ENCODE assay signal across 10 cellular contexts in genomic region chr5:159049844-159050318, GRCh38. TPM values are rescaled to one million over a fixed set of nuclear protein-coding genes. Genes with fewer than 3 reads are reported as not detected.
DNase-seq lines count a peak whose midpoint lies in the region; ATAC-seq and TF ChIP-seq lines count a peak whose summit lies in the region.
"Had no signal": no experiment of that assay in that cellular context is flagged by ENCODE, and none has a peak within 500 bp of the region (broad histone marks: within the 10 kb centered on the region; RNA-seq: fewer than 3 reads in every experiment).

No MANE protein-coding gene starts in this region.

- H2AFZ ChIP-seq in H9 (ENCODE audit: low read length): no peak overlapping the region

- H3K4me3 ChIP-seq in thyroid gland (replicated peaks in 1 of 3): no peak overlapping the region

- no peaks in the 10 kb centered on the region for H3K36me3 ChIP-seq in thyroid gland

- H3K14ac ChIP-seq in H9 (ENCODE audit: insufficient read depth, low read length): no peak overlapping the region

- H4K8ac ChIP-seq in H9 (replicated peaks; ENCODE audit: insufficient read length, low read depth, low read length): no peak overlapping the region

- H2BK15ac ChIP-seq in H9 (ENCODE audit: low read depth, low read length): no peak overlapping the region

- CTCF ChIA-PET in HEK293T (lab: Yijun Ruan, JAX): interaction anchor here (0.6 kb wide), 2 partner anchors 48 to 317 kb away, joined by 3 to 4 read pairs; no protein-coding TSS in a partner anchor

- H3K79me1 ChIP-seq in H9 (ENCODE audit: insufficient read depth, low read depth, low read length, poor library complexity, severe bottlenecking): no peaks in the 10 kb centered on the region

- no peak overlapping the region for H2BK20ac ChIP-seq in H9 (ENCODE audit: low read depth, low read length, poor library complexity, severe bottlenecking)

- peaks cover 29 to 37% of the 10 kb centered on the region in 2 experiments for H3K4me1 Mint-ChIP-seq in H9
- peaks cover 14% of the 10 kb centered on the region for H3K4me1 Mint-ChIP-seq in activated naive CD8-positive, alpha-beta T cell treated with anti-CD3 and anti-CD28 coated beads for 36 hours

- H2AK5ac ChIP-seq in H9 (ENCODE audit: insufficient read length, low read length): no peak overlapping the region

- ATAC-seq in HG02938 (IDR thresholded peaks at IDR 0.05; ENCODE audit: unreplicated experiment) (no peak), GM21447 (IDR thresholded peaks at IDR 0.05; ENCODE audit: unreplicated experiment) (no peak)

- POLR2A ChIA-PET in HEK293T (lab: Yijun Ruan, JAX): no interaction called here

- no peaks in the 10 kb centered on the region for H3K79me2 ChIP-seq in H9 (ENCODE audit: insufficient read depth, low read length)

- H3K23ac ChIP-seq in H9 (ENCODE audit: insufficient read length, low read depth, low read length): no peak overlapping the region

- intact Hi-C loops in thyroid gland (cut with DNase I): no loop called here

- H3K27me3 Mint-ChIP-seq in H9 (ENCODE audit: low read depth): peaks cover 91% of the 10 kb centered on the region
- peaks cover 92% of the 10 kb centered on the region for H3K27me3 Mint-ChIP-seq in activated naive CD8-positive, alpha-beta T cell treated with anti-CD3 and anti-CD28 coated beads for 36 hours

- no peak overlapping the region for H3K4me3 Mint-ChIP-seq in H9
- peak overlapping the region; percentile 22 for H3K4me3 Mint-ChIP-seq in activated naive CD8-positive, alpha-beta T cell treated with anti-CD3 and anti-CD28 coated beads for 36 hours

- H3K4ac ChIP-seq in H9 (ENCODE audit: low read depth, low read length): no peak overlapping the region

- no peak overlapping the region for H3K27ac Mint-ChIP-seq in H9
- H3K27ac Mint-ChIP-seq in activated naive CD8-positive, alpha-beta T cell treated with anti-CD3 and anti-CD28 coated beads for 36 hours: no peak overlapping the region

- no peaks in the 10 kb centered on the region for H3K36me3 Mint-ChIP-seq in H9 (ENCODE audit: insufficient read depth in 1 of 3, low read depth in 3 of 3)
- no peaks in the 10 kb centered on the region for H3K36me3 Mint-ChIP-seq in activated naive CD8-positive, alpha-beta T cell treated with anti-CD3 and anti-CD28 coated beads for 36 hours

- H3K4me1 ChIP-seq in H9 (ENCODE audit: insufficient read depth, low read length) (no peaks in the 10 kb centered on the region), thyroid gland (peaks cover 9 to 10% of the 10 kb centered on the region in 2 donors)

- WGBS in H9 (ENCODE audit: extremely low coverage, insufficient read length, low lambda C conversion rate): no CpG with 5 or more reads among the region's 6 CpGs
- 19 to 25% methylated on average over 6 of the region's 6 CpGs for WGBS in thyroid gland, 2 donors

- H3T11ph ChIP-seq in H9 (ENCODE audit: low read length): no peak overlapping the region

- TF ChIP-seq POLR2A in thyroid gland (IDR thresholded peaks at IDR 0.05): no peak

- no peak overlapping the region for H2BK12ac ChIP-seq in H9 (ENCODE audit: insufficient read length, low read depth, low read length)

- no peak overlapping the region for H2BK5ac ChIP-seq in H9 (ENCODE audit: insufficient read length, low read length)

- peaks cover 4% of the 10 kb centered on the region for H3K23me2 ChIP-seq in H9 (ENCODE audit: insufficient read length, low read depth, low read length, poor library complexity, severe bottlenecking)

- H3K18ac ChIP-seq in H9 (ENCODE audit: insufficient read length, low read depth, low read length): no peak overlapping the region

- TF ChIP-seq CTCF in H9 (conservative IDR thresholded peaks at IDR 0.05) (peak; percentile 42), thyroid gland (IDR thresholded peaks at IDR 0.05) (peak in 3 of 6 experiments; percentile 41 to 52 (median 41))

- no peak overlapping the region for H4K5ac ChIP-seq in H9 (ENCODE audit: insufficient read length, low read depth, low read length)

- no peak overlapping the region for H4K91ac ChIP-seq in H9 (ENCODE audit: insufficient read length, low read depth, low read length)

- H3K4me2 ChIP-seq in H9 (ENCODE audit: insufficient read depth, insufficient read length, low read length): no peak overlapping the region
- H3K4me2 ChIP-seq: KMS-11 had no signal

- H3K9ac ChIP-seq in H9 (ENCODE audit: extremely low read depth, insufficient read length, low read length): no peak overlapping the region
- H3K9ac ChIP-seq: KMS-11 had no signal

- H2BK120ac ChIP-seq in H9 (ENCODE audit: low read depth, low read length, poor library complexity, severe bottlenecking): no peak overlapping the region

- H3K27me3 ChIP-seq in H9 (ENCODE audit: insufficient read depth, low read length): peaks cover 30% of the 10 kb centered on the region; the same call in 1 of the 2 replicates
- H3K27me3 ChIP-seq in thyroid gland: no peaks in the 10 kb centered on the region

- H3K9me3 Mint-ChIP-seq in H9: peaks cover 0 to 3% of the 10 kb centered on the region in 2 experiments; a peak in 2 of 5 replicates
- H3K9me3 Mint-ChIP-seq in activated naive CD8-positive, alpha-beta T cell treated with anti-CD3 and anti-CD28 coated beads for 36 hours: no peaks in the 10 kb centered on the region

- no peak overlapping the region for H3K56ac ChIP-seq in H9 (ENCODE audit: insufficient read length, low read depth, low read length)

- H3K27ac ChIP-seq in H9 (ENCODE audit: insufficient read length, low read depth, low read length): no peak overlapping the region
- peak overlapping the region; percentile 52 to 81 (median 68) for H3K27ac ChIP-seq in thyroid gland
- H3K27ac ChIP-seq: epithelial cell of prostate, KMS-11 had no signal

- DNase-seq in H9: no peak
- DNase-seq in activated naive CD8-positive, alpha-beta T cell treated with anti-CD3 and anti-CD28 coated beads for 36 hours: no peak
- DNase-seq in kidney glomerular epithelial cell (lab: John Stamatoyannopoulos, UW): peak; percentile 4
- DNase-seq in thyroid gland: no peak
- DNase-seq in HEK293T (ENCODE audit: extremely low spot score): no peak
- no peak for DNase-seq in NCI-H2029 treated with DMSO at 0.1 percent for 48 hours (lab: John Stamatoyannopoulos, UW)

- H4K20me1 ChIP-seq in H9 (ENCODE audit: control insufficient read depth, insufficient read depth, insufficient read length): no peaks in the 10 kb centered on the region

- no peaks in the 10 kb centered on the region for H3K9me3 ChIP-seq in H9 (ENCODE audit: control insufficient read depth, low read depth, low read length)
- H3K9me3 ChIP-seq in thyroid gland: no peaks in the 10 kb centered on the region

TF ChIP-seq in HEK293T, 16 proteins besides CTCF, POLR2A, EP300 and RAD21:
- TF ChIP-seq FOXK2 (IDR thresholded peaks at IDR 0.05): no peak
- no peak for TF ChIP-seq SP1 (IDR thresholded peaks at IDR 0.05)
- no peak for TF ChIP-seq SUZ12 (IDR thresholded peaks at IDR 0.05)
- no peak for TF ChIP-seq NFRKB (IDR thresholded peaks at IDR 0.05)

RNA-seq across cellular contexts. Expression of gene EBF1, which starts 49.8 kb away (rescaled TPM):
- total RNA-seq in H9 (2021): not detected in 2 replicates
- under 1 TPM; 0.21 to 0.22 TPM for total RNA-seq in activated naive CD8-positive, alpha-beta T cell treated with anti-CD3 and anti-CD28 coated beads for 36 hours
- 10 to 100 TPM; 12.4 to 28.4 (median 20.6) TPM for total RNA-seq in thyroid gland

Comparison
In these comparisons a context has a peak if more than half of its experiments do, and no peak if none do; other contexts are left out.
1. RNA of gene EBF1, which starts 49.8 kb away (total RNA-seq): 12.4 to 28.4 TPM in thyroid gland; 0.21 to 0.22 TPM in activated naive CD8-positive, alpha-beta T cell treated with anti-CD3 and anti-CD28 coated beads for 36 hours and not detected in H9; every median in the first group is over 10 times any median in the second.